2 cellular contexts compared by ENCODE assay signal in the genomic region with DNA sequence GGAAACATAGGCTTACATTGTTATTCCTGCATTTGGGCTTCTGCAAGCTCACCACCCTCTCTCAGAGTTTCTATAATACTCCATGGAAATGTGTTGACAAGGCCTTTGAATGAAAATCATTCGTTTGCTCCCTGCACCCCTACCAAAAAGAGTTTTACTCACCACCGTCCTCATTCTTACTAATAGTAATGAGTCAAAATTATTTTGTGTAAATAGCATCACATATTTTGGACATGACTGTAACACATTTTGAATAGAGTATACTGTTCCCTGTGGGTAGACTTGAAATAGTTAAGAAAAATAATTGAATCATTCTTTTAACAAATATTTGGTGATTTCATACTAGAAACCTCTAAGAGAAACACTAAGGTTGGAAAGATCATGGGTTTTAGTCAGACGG.
TF ChIP-seq lines count a peak whose summit lies in the region.

No MANE protein-coding gene starts in this region.

TF ChIP-seq in IMR-90, 13 proteins besides CTCF, POLR2A, EP300 and RAD21:
- TF ChIP-seq MXI1 (IDR thresholded peaks at IDR 0.05; ENCODE audit: borderline replicate concordance, low read depth, low read length), result no peak
- TF ChIP-seq RFX5 (IDR thresholded peaks at IDR 0.05; ENCODE audit: low read depth, low read length), result no peak
- TF ChIP-seq FOS (IDR thresholded peaks at IDR 0.05; ENCODE audit: low read depth, low read length), result peak; percentile 71
- TF ChIP-seq, protein P1, sequence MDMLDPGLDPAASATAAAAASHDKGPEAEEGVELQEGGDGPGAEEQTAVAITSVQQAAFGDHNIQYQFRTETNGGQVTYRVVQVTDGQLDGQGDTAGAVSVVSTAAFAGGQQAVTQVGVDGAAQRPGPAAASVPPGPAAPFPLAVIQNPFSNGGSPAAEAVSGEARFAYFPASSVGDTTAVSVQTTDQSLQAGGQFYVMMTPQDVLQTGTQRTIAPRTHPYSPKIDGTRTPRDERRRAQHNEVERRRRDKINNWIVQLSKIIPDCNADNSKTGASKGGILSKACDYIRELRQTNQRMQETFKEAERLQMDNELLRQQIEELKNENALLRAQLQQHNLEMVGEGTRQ (IDR thresholded peaks at IDR 0.05; ENCODE audit: low read depth, low read length), result no peak
- no peak for TF ChIP-seq SMC3 (IDR thresholded peaks at IDR 0.05; ENCODE audit: low read depth, low read length)
- no peak for TF ChIP-seq RCOR1 (IDR thresholded peaks at IDR 0.05; ENCODE audit: insufficient replicate concordance, low read length)
- no peak for TF ChIP-seq MAFK (IDR thresholded peaks at IDR 0.05; ENCODE audit: low read depth, low read length)

TF ChIP-seq in HepG2, 621 proteins besides CTCF, POLR2A, EP300 and RAD21:
- TF ChIP-seq, protein P2, sequence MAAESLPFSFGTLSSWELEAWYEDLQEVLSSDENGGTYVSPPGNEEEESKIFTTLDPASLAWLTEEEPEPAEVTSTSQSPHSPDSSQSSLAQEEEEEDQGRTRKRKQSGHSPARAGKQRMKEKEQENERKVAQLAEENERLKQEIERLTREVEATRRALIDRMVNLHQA (CRISPR knock-in tag; IDR thresholded peaks at IDR 0.05), result no peak
- TF ChIP-seq, protein P3, sequence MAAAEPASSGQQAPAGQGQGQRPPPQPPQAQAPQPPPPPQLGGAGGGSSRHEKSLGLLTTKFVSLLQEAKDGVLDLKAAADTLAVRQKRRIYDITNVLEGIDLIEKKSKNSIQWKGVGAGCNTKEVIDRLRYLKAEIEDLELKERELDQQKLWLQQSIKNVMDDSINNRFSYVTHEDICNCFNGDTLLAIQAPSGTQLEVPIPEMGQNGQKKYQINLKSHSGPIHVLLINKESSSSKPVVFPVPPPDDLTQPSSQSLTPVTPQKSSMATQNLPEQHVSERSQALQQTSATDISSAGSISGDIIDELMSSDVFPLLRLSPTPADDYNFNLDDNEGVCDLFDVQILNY (CRISPR knock-in tag; conservative IDR thresholded peaks at IDR 0.05), result no peak
- TF ChIP-seq ZNF12 (CRISPR knock-in tag; IDR thresholded peaks at IDR 0.05) (no peak), ZNF614 (CRISPR knock-in tag; IDR thresholded peaks at IDR 0.05; ENCODE audit: borderline replicate concordance) (no peak)
- TF ChIP-seq, protein P4, sequence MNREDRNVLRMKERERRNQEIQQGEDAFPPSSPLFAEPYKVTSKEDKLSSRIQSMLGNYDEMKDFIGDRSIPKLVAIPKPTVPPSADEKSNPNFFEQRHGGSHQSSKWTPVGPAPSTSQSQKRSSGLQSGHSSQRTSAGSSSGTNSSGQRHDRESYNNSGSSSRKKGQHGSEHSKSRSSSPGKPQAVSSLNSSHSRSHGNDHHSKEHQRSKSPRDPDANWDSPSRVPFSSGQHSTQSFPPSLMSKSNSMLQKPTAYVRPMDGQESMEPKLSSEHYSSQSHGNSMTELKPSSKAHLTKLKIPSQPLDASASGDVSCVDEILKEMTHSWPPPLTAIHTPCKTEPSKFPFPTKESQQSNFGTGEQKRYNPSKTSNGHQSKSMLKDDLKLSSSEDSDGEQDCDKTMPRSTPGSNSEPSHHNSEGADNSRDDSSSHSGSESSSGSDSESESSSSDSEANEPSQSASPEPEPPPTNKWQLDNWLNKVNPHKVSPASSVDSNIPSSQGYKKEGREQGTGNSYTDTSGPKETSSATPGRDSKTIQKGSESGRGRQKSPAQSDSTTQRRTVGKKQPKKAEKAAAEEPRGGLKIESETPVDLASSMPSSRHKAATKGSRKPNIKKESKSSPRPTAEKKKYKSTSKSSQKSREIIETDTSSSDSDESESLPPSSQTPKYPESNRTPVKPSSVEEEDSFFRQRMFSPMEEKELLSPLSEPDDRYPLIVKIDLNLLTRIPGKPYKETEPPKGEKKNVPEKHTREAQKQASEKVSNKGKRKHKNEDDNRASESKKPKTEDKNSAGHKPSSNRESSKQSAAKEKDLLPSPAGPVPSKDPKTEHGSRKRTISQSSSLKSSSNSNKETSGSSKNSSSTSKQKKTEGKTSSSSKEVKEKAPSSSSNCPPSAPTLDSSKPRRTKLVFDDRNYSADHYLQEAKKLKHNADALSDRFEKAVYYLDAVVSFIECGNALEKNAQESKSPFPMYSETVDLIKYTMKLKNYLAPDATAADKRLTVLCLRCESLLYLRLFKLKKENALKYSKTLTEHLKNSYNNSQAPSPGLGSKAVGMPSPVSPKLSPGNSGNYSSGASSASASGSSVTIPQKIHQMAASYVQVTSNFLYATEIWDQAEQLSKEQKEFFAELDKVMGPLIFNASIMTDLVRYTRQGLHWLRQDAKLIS (CRISPR knock-in tag; IDR thresholded peaks at IDR 0.05), result no peak
